Comparison of ENCODE assay signal across 2 cellular contexts in the genomic region with DNA sequence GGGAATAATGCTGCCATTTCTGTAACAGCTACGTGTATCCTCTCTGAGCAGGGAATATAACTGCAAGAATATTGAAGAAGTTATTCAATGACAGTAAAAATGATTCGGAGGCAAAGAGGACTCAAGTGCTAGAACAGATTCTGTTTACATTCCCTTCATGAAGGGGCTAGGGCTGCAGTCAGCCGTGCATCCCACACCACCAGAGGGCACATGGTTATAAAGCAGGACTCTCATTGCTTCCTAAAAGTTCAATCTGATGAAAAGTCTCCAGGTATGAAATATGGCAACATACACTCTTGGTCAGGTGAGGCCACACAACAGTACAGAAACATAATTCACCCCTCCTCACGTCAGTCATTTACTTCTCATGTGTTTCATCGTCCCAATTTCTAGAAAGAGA.
TF ChIP-seq lines count a peak whose summit lies in the region.

No MANE protein-coding gene starts in this region.

TF ChIP-seq in HCT116, 20 proteins besides CTCF, POLR2A, EP300 and RAD21 (continued from another document):
- TF ChIP-seq ZNF274 (IDR thresholded peaks at IDR 0.05; ENCODE audit: low read depth, low read length) = no peak
- no peak for TF ChIP-seq FOSL1 (IDR thresholded peaks at IDR 0.05; ENCODE audit: low read depth)
- no peak for TF ChIP-seq YY1 (IDR thresholded peaks at IDR 0.05; ENCODE audit: extremely low read depth, insufficient replicate concordance, low read depth, low read length)
- no peak for TF ChIP-seq CEBPB (IDR thresholded peaks at IDR 0.05; ENCODE audit: low read depth)

TF ChIP-seq in liver, 16 proteins besides CTCF, POLR2A, EP300 and RAD21 (continued from another document):
- TF ChIP-seq, protein P1, sequence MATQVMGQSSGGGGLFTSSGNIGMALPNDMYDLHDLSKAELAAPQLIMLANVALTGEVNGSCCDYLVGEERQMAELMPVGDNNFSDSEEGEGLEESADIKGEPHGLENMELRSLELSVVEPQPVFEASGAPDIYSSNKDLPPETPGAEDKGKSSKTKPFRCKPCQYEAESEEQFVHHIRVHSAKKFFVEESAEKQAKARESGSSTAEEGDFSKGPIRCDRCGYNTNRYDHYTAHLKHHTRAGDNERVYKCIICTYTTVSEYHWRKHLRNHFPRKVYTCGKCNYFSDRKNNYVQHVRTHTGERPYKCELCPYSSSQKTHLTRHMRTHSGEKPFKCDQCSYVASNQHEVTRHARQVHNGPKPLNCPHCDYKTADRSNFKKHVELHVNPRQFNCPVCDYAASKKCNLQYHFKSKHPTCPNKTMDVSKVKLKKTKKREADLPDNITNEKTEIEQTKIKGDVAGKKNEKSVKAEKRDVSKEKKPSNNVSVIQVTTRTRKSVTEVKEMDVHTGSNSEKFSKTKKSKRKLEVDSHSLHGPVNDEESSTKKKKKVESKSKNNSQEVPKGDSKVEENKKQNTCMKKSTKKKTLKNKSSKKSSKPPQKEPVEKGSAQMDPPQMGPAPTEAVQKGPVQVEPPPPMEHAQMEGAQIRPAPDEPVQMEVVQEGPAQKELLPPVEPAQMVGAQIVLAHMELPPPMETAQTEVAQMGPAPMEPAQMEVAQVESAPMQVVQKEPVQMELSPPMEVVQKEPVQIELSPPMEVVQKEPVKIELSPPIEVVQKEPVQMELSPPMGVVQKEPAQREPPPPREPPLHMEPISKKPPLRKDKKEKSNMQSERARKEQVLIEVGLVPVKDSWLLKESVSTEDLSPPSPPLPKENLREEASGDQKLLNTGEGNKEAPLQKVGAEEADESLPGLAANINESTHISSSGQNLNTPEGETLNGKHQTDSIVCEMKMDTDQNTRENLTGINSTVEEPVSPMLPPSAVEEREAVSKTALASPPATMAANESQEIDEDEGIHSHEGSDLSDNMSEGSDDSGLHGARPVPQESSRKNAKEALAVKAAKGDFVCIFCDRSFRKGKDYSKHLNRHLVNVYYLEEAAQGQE (IDR thresholded peaks at IDR 0.05) = no peak
- TF ChIP-seq, protein P2, sequence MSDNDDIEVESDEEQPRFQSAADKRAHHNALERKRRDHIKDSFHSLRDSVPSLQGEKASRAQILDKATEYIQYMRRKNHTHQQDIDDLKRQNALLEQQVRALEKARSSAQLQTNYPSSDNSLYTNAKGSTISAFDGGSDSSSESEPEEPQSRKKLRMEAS (IDR thresholded peaks at IDR 0.05) = no peak
- TF ChIP-seq HNF4A (conservative IDR thresholded peaks at IDR 0.05) = no peak
- no peak for TF ChIP-seq FOXA1 (IDR thresholded peaks at IDR 0.05)
- no peak for TF ChIP-seq FOXA2 (IDR thresholded peaks at IDR 0.05)
- TF ChIP-seq HNF4G (IDR thresholded peaks at IDR 0.05) = no peak
- TF ChIP-seq, protein P3, sequence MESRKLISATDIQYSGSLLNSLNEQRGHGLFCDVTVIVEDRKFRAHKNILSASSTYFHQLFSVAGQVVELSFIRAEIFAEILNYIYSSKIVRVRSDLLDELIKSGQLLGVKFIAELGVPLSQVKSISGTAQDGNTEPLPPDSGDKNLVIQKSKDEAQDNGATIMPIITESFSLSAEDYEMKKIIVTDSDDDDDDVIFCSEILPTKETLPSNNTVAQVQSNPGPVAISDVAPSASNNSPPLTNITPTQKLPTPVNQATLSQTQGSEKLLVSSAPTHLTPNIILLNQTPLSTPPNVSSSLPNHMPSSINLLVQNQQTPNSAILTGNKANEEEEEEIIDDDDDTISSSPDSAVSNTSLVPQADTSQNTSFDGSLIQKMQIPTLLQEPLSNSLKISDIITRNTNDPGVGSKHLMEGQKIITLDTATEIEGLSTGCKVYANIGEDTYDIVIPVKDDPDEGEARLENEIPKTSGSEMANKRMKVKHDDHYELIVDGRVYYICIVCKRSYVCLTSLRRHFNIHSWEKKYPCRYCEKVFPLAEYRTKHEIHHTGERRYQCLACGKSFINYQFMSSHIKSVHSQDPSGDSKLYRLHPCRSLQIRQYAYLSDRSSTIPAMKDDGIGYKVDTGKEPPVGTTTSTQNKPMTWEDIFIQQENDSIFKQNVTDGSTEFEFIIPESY (IDR thresholded peaks at IDR 0.05) = no peak
- TF ChIP-seq, protein P4, sequence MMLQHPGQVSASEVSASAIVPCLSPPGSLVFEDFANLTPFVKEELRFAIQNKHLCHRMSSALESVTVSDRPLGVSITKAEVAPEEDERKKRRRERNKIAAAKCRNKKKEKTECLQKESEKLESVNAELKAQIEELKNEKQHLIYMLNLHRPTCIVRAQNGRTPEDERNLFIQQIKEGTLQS (IDR thresholded peaks at IDR 0.05) = no peak
- no peak for TF ChIP-seq JUND (IDR thresholded peaks at IDR 0.05)
- no peak for TF ChIP-seq YY1 (IDR thresholded peaks at IDR 0.05)
